Comparison of ENCODE assay signal across 28 cellular contexts in genomic region chr19:17633700-17634099, GRCh38. TPM values are rescaled to one million over a fixed set of nuclear protein-coding genes. Genes with fewer than 3 reads are reported as not detected.
"Had no signal": no experiment of that assay in that cellular context is flagged by ENCODE, and none has a peak within 500 bp of the region (broad histone marks: within the 10 kb centered on the region; RNA-seq: fewer than 3 reads in every experiment).

No MANE protein-coding gene starts in this region.

- ATAC-seq: effector memory CD8-positive, alpha-beta T cell; esophagus mucosa; foreskin keratinocyte; gastrocnemius medialis; gastroesophageal sphincter; heart left ventricle; heart right ventricle had no signal

- DNase-seq: cortex of kidney; dermis blood vessel endothelial cell; dorsolateral prefrontal cortex; effector CD4-positive, alpha-beta T cell; effector CD8-positive, alpha-beta T cell; effector memory CD4-positive, alpha-beta T cell; effector memory CD8-positive, alpha-beta T cell; endodermal cell; erythroblast; esophagus squamous epithelium; foreskin fibroblast; foreskin keratinocyte; foreskin melanocyte; gastrocnemius medialis; glutamatergic neuron; head of caudate nucleus; heart left ventricle; heart right ventricle; hippocampal formation had no signal

- H3K27ac ChIP-seq: coronary artery, dorsolateral prefrontal cortex, epithelial cell of prostate, esophagus muscularis mucosa, esophagus squamous epithelium, foreskin keratinocyte, gastrocnemius medialis, gastroesophageal sphincter, heart left ventricle, heart right ventricle, hepatocyte had no signal

- H2AFZ ChIP-seq: hepatocyte had no signal

- H3K36me3 ChIP-seq: esophagus muscularis mucosa, esophagus squamous epithelium, gastrocnemius medialis, gastroesophageal sphincter, heart left ventricle, heart right ventricle had no signal

- H3K27me3 ChIP-seq: dorsolateral prefrontal cortex, esophagus muscularis mucosa, foreskin keratinocyte, heart left ventricle, hepatocyte had no signal

- H3K4me3 ChIP-seq: coronary artery, dorsolateral prefrontal cortex, esophagus muscularis mucosa, esophagus squamous epithelium, gastrocnemius medialis, gastroesophageal sphincter, heart left ventricle, heart right ventricle, hepatocyte had no signal

- H3K4me2 ChIP-seq: hepatocyte had no signal

- FAIRE-seq: endometrium, endothelial cell of umbilical vein, frontal cortex had no signal

- H3K79me2 ChIP-seq: hepatocyte had no signal

- H3K9me3 ChIP-seq: esophagus muscularis mucosa, esophagus squamous epithelium, gastrocnemius medialis, gastroesophageal sphincter, heart left ventricle, heart right ventricle had no signal

- H3K4me1 ChIP-seq: esophagus muscularis mucosa, esophagus squamous epithelium, foreskin keratinocyte, gastrocnemius medialis, gastroesophageal sphincter, heart left ventricle, heart right ventricle had no signal

RNA-seq across cellular contexts. Expression of gene UNC13A, which starts 54.5 kb away (rescaled TPM):
- total RNA-seq: gastrocnemius medialis had no signal
- polyA plus RNA-seq: hepatocyte had no signal
